In the genomic region with DNA sequence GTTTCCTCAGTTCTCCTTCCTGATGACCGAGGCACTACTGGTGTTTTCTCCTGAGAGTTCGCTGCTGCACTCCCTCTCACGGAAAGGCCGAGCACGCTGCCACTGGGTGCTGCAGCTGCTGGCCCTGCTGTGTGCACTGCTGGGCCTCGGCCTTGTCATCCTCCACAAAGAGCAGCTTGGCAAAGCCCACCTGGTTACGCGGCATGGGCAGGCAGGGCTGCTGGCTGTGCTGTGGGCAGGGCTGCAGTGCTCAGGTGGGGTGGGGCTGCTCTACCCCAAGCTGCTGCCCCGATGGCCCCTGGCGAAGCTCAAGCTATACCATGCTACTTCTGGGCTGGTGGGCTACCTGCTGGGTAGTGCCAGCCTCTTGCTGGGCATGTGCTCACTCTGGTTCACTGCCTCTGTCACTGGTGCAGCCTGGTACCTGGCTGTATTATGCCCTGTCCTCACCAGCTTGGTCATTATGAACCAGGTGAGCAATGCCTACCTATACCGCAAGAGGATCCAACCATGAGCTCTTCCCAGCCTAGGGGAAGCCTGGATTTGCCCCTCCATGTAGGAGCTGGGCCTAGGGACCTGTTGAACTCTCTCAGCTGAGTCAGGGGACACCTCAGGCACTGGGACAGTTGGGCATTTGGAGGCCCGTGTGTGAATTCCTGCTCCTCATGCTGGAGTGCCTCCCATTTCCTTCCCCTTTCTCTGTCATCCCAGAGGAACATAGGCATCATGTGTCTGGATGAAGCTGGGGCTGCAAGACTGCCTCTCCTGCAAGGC, we compare ENCODE assay signal across 21 cellular contexts. TPM values are rescaled to one million over a fixed set of nuclear protein-coding genes. Genes with fewer than 3 reads are reported as not detected.
DNase-seq lines count a peak whose midpoint lies in the region; ATAC-seq, FAIRE-seq and TF ChIP-seq lines count a peak whose summit lies in the region.
"Had no signal": no experiment of that assay in that cellular context is flagged by ENCODE, and none has a peak within 500 bp of the region (broad histone marks: within the 10 kb centered on the region; RNA-seq: fewer than 3 reads in every experiment).

No MANE protein-coding gene starts in this region.

- TF ChIP-seq CTCF in HepG2 (CRISPR knock-in tag; IDR thresholded peaks at IDR 0.05) (no peak), right lobe of liver (IDR thresholded peaks at IDR 0.05) (no peak), glutamatergic neuron (IDR thresholded peaks at IDR 0.05; ENCODE audit: partially characterized antibody, unreplicated experiment) (no peak), left ventricle myocardium inferior (IDR thresholded peaks at IDR 0.05; ENCODE audit: borderline replicate concordance) (no peak)
- TF ChIP-seq CTCF in CD8-positive, alpha-beta T cell (IDR thresholded peaks at IDR 0.05), result no peak

- H3K27me3 Mint-ChIP-seq in T-helper 17 cell (no peaks in the 10 kb centered on the region), glutamatergic neuron (ENCODE audit: unreplicated experiment) (peaks cover 2% of the 10 kb centered on the region)
- H3K27me3 Mint-ChIP-seq in CD8-positive, alpha-beta T cell (ENCODE audit: low read depth), result no peaks in the 10 kb centered on the region
- H3K27me3 Mint-ChIP-seq: activated naive CD4-positive, alpha-beta T cell treated with anti-CD3 and anti-CD28 coated beads, Interleukin-2, amount 50 U/mL, for 24 hours; central memory CD8-positive, alpha-beta T cell; T-cell had no signal

- no peak for TF ChIP-seq POLR2A in HepG2 (IDR thresholded peaks at IDR 0.05; ENCODE audit: insufficient read depth in 1 of 2, low read depth in 2 of 2, low read length in 2 of 2)
- no peak for TF ChIP-seq POLR2A in right lobe of liver (IDR thresholded peaks at IDR 0.05)

- H4K20me1 ChIP-seq in HepG2 (ENCODE audit: insufficient read depth, low read length), result peaks cover 25% of the 10 kb centered on the region

- H3K4me3 Mint-ChIP-seq in T-helper 17 cell, result peak overlapping the region; percentile 21
- H3K4me3 Mint-ChIP-seq in glutamatergic neuron (ENCODE audit: unreplicated experiment), result no peak overlapping the region
- no peak overlapping the region for H3K4me3 Mint-ChIP-seq in CD8-positive, alpha-beta T cell
- H3K4me3 Mint-ChIP-seq: activated naive CD4-positive, alpha-beta T cell treated with anti-CD3 and anti-CD28 coated beads, Interleukin-2, amount 50 U/mL, for 24 hours; central memory CD8-positive, alpha-beta T cell; T-cell had no signal

- H3K36me3 ChIP-seq in HepG2 (replicated peaks in 1 of 2; ENCODE audit: control insufficient read depth in 1 of 2, insufficient read depth in 2 of 2, low read length in 2 of 2), result peaks cover 13 to 36% of the 10 kb centered on the region in 2 experiments
- peaks cover 0 to 28% (median 5%) of the 10 kb centered on the region in 4 donors for H3K36me3 ChIP-seq in right lobe of liver
- H3K36me3 ChIP-seq in left ventricle myocardium inferior, result peaks cover 55% of the 10 kb centered on the region
- H3K36me3 ChIP-seq in CD8-positive, alpha-beta T cell (ENCODE audit: insufficient read depth, low read length), result peaks cover 24% of the 10 kb centered on the region

- no peak overlapping the region for H2AFZ ChIP-seq in HepG2 (ENCODE audit: low read length)

- POLR2A ChIA-PET in HepG2 (lab: Yijun Ruan, JAX), result interaction anchor here (0.8 to 1.9 kb wide), 3 partner anchors 16 to 216 kb away, joined by 3 to 6 read pairs (median 3); a partner anchor contains a TSS
- POLR2A ChIA-PET in CD8-positive, alpha-beta T cell (lab: Charles Lee), result interaction anchor here (1.4 to 12.4 kb wide), 4 partner anchors 12 to 26 kb away, joined by 5 to 129 read pairs (median 10); a partner anchor contains a TSS

- no peaks in the 10 kb centered on the region for H3K27me3 ChIP-seq in HepG2 (ENCODE audit: control insufficient read depth in 1 of 2, insufficient read depth in 2 of 2, low read length in 2 of 2)
- no peaks in the 10 kb centered on the region for H3K27me3 ChIP-seq in right lobe of liver
- no peaks in the 10 kb centered on the region for H3K27me3 ChIP-seq in left ventricle myocardium inferior (ENCODE audit: low read depth)
- no peaks in the 10 kb centered on the region for H3K27me3 ChIP-seq in CD8-positive, alpha-beta T cell (ENCODE audit: insufficient read depth, low read length)
- H3K27me3 ChIP-seq: upper lobe of right lung had no signal

- TF ChIP-seq EP300 in HepG2 (IDR thresholded peaks at IDR 0.05; ENCODE audit: low read depth in 2 of 2, low read length in 2 of 2) (no peak), HepG2 (CRISPR knock-in tag; IDR thresholded peaks at IDR 0.05; ENCODE audit: borderline replicate concordance) (no peak)

- 97% methylated on average over 7 of the region's 12 CpGs for WGBS in HepG2 (ENCODE audit: low lambda C conversion rate)
- WGBS in right lobe of liver (ENCODE audit: insufficient coverage, low coverage, low lambda C conversion rate, missing lambda C conversion rate), result 100% methylated on average over 1 of the region's 12 CpGs

- DNase-seq in HepG2 (ENCODE audit: low spot score), result no peak
- no peak for DNase-seq in right lobe of liver
- DNase-seq in T-helper 17 cell, result no peak
- DNase-seq in glutamatergic neuron, result no peak
- no peak for DNase-seq in hypothalamus (lab: John Stamatoyannopoulos, UW)
- no peak for DNase-seq in HCEC 1CT
- no peak for DNase-seq in left ventricle myocardium inferior
- no peak for DNase-seq in CD8-positive, alpha-beta T cell
- DNase-seq: activated CD4-positive, alpha-beta T cell treated with anti-CD3 and anti-CD28 coated beads for 4 hours; aorta; GOT3; kidney; NCI-H524; occipital lobe; SIG-M5; T-cell; upper lobe of right lung had no signal

- H3K4me3 ChIP-seq in HepG2 (replicated peaks in 1 of 3; ENCODE audit: insufficient read depth in 1 of 3, low read depth in 2 of 3, low read length in 3 of 3) (no peak overlapping the region), right lobe of liver (no peak overlapping the region), left ventricle myocardium inferior (no peak overlapping the region)
- no peak overlapping the region for H3K4me3 ChIP-seq in CD8-positive, alpha-beta T cell (ENCODE audit: low read depth, low read length)
- H3K4me3 ChIP-seq: skin epidermis, upper lobe of right lung had no signal

- in situ Hi-C loops in HepG2 (cut with HindIII; ENCODE audit: extremely low pct_ligation_motif_present, low pct_unique_long_range_greater_than_20kb), result no loop called here

- no peak overlapping the region for H3K4me2 ChIP-seq in HepG2 (ENCODE audit: low read depth, low read length)

- FAIRE-seq in HepG2 (lab: Jason Lieb, UNC), result no peak
- FAIRE-seq: kidney had no signal

- intact Hi-C loops in HepG2 (cut with micrococcal nuclease; ENCODE audit: unreplicated experiment) (no loop called here), right lobe of liver (cut with DNase I) (no loop called here), left ventricle myocardium inferior (cut with micrococcal nuclease) (no loop called here)
- intact Hi-C loops in CD8-positive, alpha-beta T cell (cut with DNase I, micrococcal nuclease), result loop anchor here (5.0 to 10.0 kb wide), 4 partner anchors 116 to 1931 kb away; a partner anchor contains a TSS

- H3K79me2 ChIP-seq in HepG2 (ENCODE audit: insufficient read depth, low read length), result peaks cover 43% of the 10 kb centered on the region

- no peak for TF ChIP-seq RAD21 in HepG2 (CRISPR knock-in tag; IDR thresholded peaks at IDR 0.05)

- peaks cover 43% of the 10 kb centered on the region for H3K4me1 Mint-ChIP-seq in T-helper 17 cell
- H3K4me1 Mint-ChIP-seq in glutamatergic neuron (ENCODE audit: low read depth, unreplicated experiment), result peaks cover 20% of the 10 kb centered on the region
- peaks cover 69% of the 10 kb centered on the region for H3K4me1 Mint-ChIP-seq in CD8-positive, alpha-beta T cell (ENCODE audit: low read depth)

- no peak overlapping the region for H3K27ac Mint-ChIP-seq in T-helper 17 cell
- H3K27ac Mint-ChIP-seq in glutamatergic neuron (ENCODE audit: unreplicated experiment), result peak overlapping the region; percentile 33
- no peak overlapping the region for H3K27ac Mint-ChIP-seq in CD8-positive, alpha-beta T cell

- H3K36me3 Mint-ChIP-seq in T-helper 17 cell (ENCODE audit: low read depth), result peaks cover 2% of the 10 kb centered on the region
- H3K36me3 Mint-ChIP-seq in glutamatergic neuron (ENCODE audit: unreplicated experiment), result no peaks in the 10 kb centered on the region
- peaks cover 65% of the 10 kb centered on the region for H3K36me3 Mint-ChIP-seq in CD8-positive, alpha-beta T cell

- H3K9me3 ChIP-seq in HepG2 (ENCODE audit: low read length), result no peaks in the 10 kb centered on the region
- H3K9me3 ChIP-seq in right lobe of liver, result no peaks in the 10 kb centered on the region
- H3K9me3 ChIP-seq in T-helper 17 cell (ENCODE audit: control insufficient read depth, low read length, poor library complexity, severe bottlenecking), result no peaks in the 10 kb centered on the region
- no peaks in the 10 kb centered on the region for H3K9me3 ChIP-seq in left ventricle myocardium inferior (replicated peaks)
- no peaks in the 10 kb centered on the region for H3K9me3 ChIP-seq in CD8-positive, alpha-beta T cell (ENCODE audit: low read length)
- H3K9me3 ChIP-seq: upper lobe of right lung had no signal

- H3K9ac ChIP-seq in HepG2 (ENCODE audit: insufficient read depth, low read depth, low read length), result no peak overlapping the region

- H3K9me3 Mint-ChIP-seq in glutamatergic neuron (ENCODE audit: unreplicated experiment), result peaks cover 6% of the 10 kb centered on the region
- H3K9me3 Mint-ChIP-seq in CD8-positive, alpha-beta T cell, result no peaks in the 10 kb centered on the region
- H3K9me3 Mint-ChIP-seq: activated naive CD4-positive, alpha-beta T cell treated with anti-CD3 and anti-CD28 coated beads, Interleukin-2, amount 50 U/mL, for 24 hours; central memory CD8-positive, alpha-beta T cell; T-cell had no signal

- peaks cover 61% of the 10 kb centered on the region for H3K4me1 ChIP-seq in HepG2 (ENCODE audit: insufficient read depth, low read length)
- peaks cover 0 to 55% (median 30%) of the 10 kb centered on the region in 4 donors for H3K4me1 ChIP-seq in right lobe of liver
- peaks cover 85% of the 10 kb centered on the region for H3K4me1 ChIP-seq in left ventricle myocardium inferior
- peaks cover 55% of the 10 kb centered on the region for H3K4me1 ChIP-seq in CD8-positive, alpha-beta T cell (ENCODE audit: insufficient read depth, low read length)

- BruUV-seq in HepG2 (replicated peaks; lab: Mats Ljungman, UMichigan), result no TSS peak

- no peak for ATAC-seq in HepG2
- ATAC-seq in right lobe of liver, result no peak
- ATAC-seq in T-helper 17 cell, result no peak
- ATAC-seq in CD8-positive, alpha-beta T cell, result no peak
- ATAC-seq: Panc1, T-cell, upper lobe of right lung had no signal

- H3K27ac ChIP-seq in HepG2 (ENCODE audit: extremely low read length, insufficient read depth, low read length) (no peak overlapping the region), right lobe of liver (peak overlapping the region in 1 of 3 donors; percentile 51), left ventricle myocardium inferior (replicated peaks) (no peak overlapping the region)
- H3K27ac ChIP-seq in CD8-positive, alpha-beta T cell (ENCODE audit: low read depth, low read length), result no peak overlapping the region
- H3K27ac ChIP-seq: upper lobe of right lung had no signal

- CTCF ChIA-PET in HepG2 (lab: Yijun Ruan, JAX; ENCODE audit: low intra/inter-chr PET ratio, low total read pairs), result no interaction called here
- CTCF ChIA-PET in CD8-positive, alpha-beta T cell (lab: Charles Lee), result interaction anchor here (0.9 to 3.7 kb wide), 6 partner anchors 9 to 189 kb away, joined by 3 to 15 read pairs (median 4); a partner anchor contains a TSS

RNA-seq across cellular contexts. Expression of a gene that starts 2.8 kb away (rescaled TPM):
- total RNA-seq in HepG2 (2016; rRNA removed; fragmentation: Illumina TruSeq; extraction: Trizol) (9.1 and 17.2 TPM in 2 replicates), right lobe of liver (10 to 100 TPM; 14.3 to 29.4 (median 20.7) TPM), T-helper 17 cell (10 to 100 TPM; 20.8 to 27.2 TPM), glutamatergic neuron (ENCODE audit: unreplicated experiment) (12.6 TPM), left ventricle myocardium inferior (7.0 TPM)
- total RNA-seq in HepG2 (2016; cell fraction: cytosol; rRNA removed; fragmentation: Illumina TruSeq; extraction: Trizol; ENCODE audit: low read depth), result 6.8 and 7.1 TPM in 2 replicates
- total RNA-seq in HepG2 (2016; cell fraction: insoluble cytoplasmic fraction; rRNA removed; fragmentation: Illumina TruSeq; extraction: Trizol), result 10.9 and 17.6 TPM in 2 replicates
- 8.0 and 11.0 TPM in 2 replicates for total RNA-seq in HepG2 (2016; cell fraction: membrane; rRNA removed; fragmentation: Illumina TruSeq; extraction: Trizol)
- 14.5 and 17.6 TPM in 2 replicates for total RNA-seq in HepG2 (2016; cell fraction: nucleus; rRNA removed; fragmentation: Illumina TruSeq; extraction: Trizol)
- 11.1 and 13.0 TPM in 2 replicates for polyA plus RNA-seq in HepG2 (2011; rRNA removed)
- 12.5 and 18.2 TPM in 2 replicates for polyA plus RNA-seq in HepG2 (2011; cell fraction: cytosol; rRNA removed)
- polyA plus RNA-seq in HepG2 (2011; cell fraction: nucleus; rRNA removed), result 19.9 and 20.1 TPM in 2 replicates
- 5.5 and 7.1 TPM in 2 replicates for polyA plus RNA-seq in HepG2 (2012)
- 4.0 and 5.4 TPM in 2 replicates for polyA plus RNA-seq in HepG2 (2016; cell fraction: cytosol; fragmentation: Illumina TruSeq; extraction: Trizol; ENCODE audit: low read depth)
- 7.6 and 9.4 TPM in 2 replicates for polyA plus RNA-seq in HepG2 (2016; cell fraction: insoluble cytoplasmic fraction; fragmentation: Illumina TruSeq; extraction: Trizol; ENCODE audit: low read depth)
- polyA plus RNA-seq in HepG2 (2016; cell fraction: membrane; fragmentation: Illumina TruSeq; extraction: Trizol; ENCODE audit: low read depth), result 5.1 and 6.2 TPM in 2 replicates
- 21.6 and 22.2 TPM in 2 replicates for polyA plus RNA-seq in HepG2 (2016; cell fraction: nucleus; fragmentation: Illumina TruSeq; extraction: Trizol; ENCODE audit: insufficient read depth, low read depth)
- polyA minus RNA-seq in HepG2 (2011; rRNA and poly(A)+ RNA removed; ENCODE audit: low replicate concordance), result 25.5 and 51.4 TPM in 2 replicates
- 3.2 and 4.9 TPM in 2 replicates for polyA minus RNA-seq in HepG2 (2011; cell fraction: cytosol; rRNA and poly(A)+ RNA removed)
- 8.7 and 11.7 TPM in 2 replicates for polyA minus RNA-seq in HepG2 (2011; cell fraction: nucleus; rRNA and poly(A)+ RNA removed)
- 10 to 100 TPM; 24.2 to 24.3 TPM for total RNA-seq in CD8-positive, alpha-beta T cell

RNA-seq across cellular contexts. Expression of a gene that starts 2.8 kb away (rescaled TPM):
- total RNA-seq in HepG2 (2016; rRNA removed; fragmentation: Illumina TruSeq; extraction: Trizol) (25.3 and 30.6 TPM in 2 replicates), right lobe of liver (10 to 100 TPM; 10.6 to 18.3 (median 14.4) TPM), T-helper 17 cell (10 to 100 TPM; 27.5 to 29.1 TPM), glutamatergic neuron (ENCODE audit: unreplicated experiment) (30.4 TPM), left ventricle myocardium inferior (16.4 TPM)
- 8.8 and 10.0 TPM in 2 replicates for total RNA-seq in HepG2 (2016; cell fraction: cytosol; rRNA removed; fragmentation: Illumina TruSeq; extraction: Trizol; ENCODE audit: low read depth)
- total RNA-seq in HepG2 (2016; cell fraction: insoluble cytoplasmic fraction; rRNA removed; fragmentation: Illumina TruSeq; extraction: Trizol), result 30.7 and 30.9 TPM in 2 replicates
- total RNA-seq in HepG2 (2016; cell fraction: membrane; rRNA removed; fragmentation: Illumina TruSeq; extraction: Trizol), result 12.0 and 12.5 TPM in 2 replicates
- 18.9 and 19.6 TPM in 2 replicates for total RNA-seq in HepG2 (2016; cell fraction: nucleus; rRNA removed; fragmentation: Illumina TruSeq; extraction: Trizol)
- 51.4 and 52.7 TPM in 2 replicates for polyA plus RNA-seq in HepG2 (2011; rRNA removed)
- 34.7 and 41.4 TPM in 2 replicates for polyA plus RNA-seq in HepG2 (2011; cell fraction: cytosol; rRNA removed)
- 127 and 140 TPM in 2 replicates for polyA plus RNA-seq in HepG2 (2011; cell fraction: nucleus; rRNA removed)
- 13.7 and 18.3 TPM in 2 replicates for polyA plus RNA-seq in HepG2 (2012)
- polyA plus RNA-seq in HepG2 (2016; cell fraction: cytosol; fragmentation: Illumina TruSeq; extraction: Trizol; ENCODE audit: low read depth), result 5.2 and 6.1 TPM in 2 replicates
- polyA plus RNA-seq in HepG2 (2016; cell fraction: insoluble cytoplasmic fraction; fragmentation: Illumina TruSeq; extraction: Trizol; ENCODE audit: low read depth), result 22.7 and 25.4 TPM in 2 replicates
- polyA plus RNA-seq in HepG2 (2016; cell fraction: membrane; fragmentation: Illumina TruSeq; extraction: Trizol; ENCODE audit: low read depth), result 7.5 and 10.8 TPM in 2 replicates
- 37.1 and 38.0 TPM in 2 replicates for polyA plus RNA-seq in HepG2 (2016; cell fraction: nucleus; fragmentation: Illumina TruSeq; extraction: Trizol; ENCODE audit: insufficient read depth, low read depth)
- polyA minus RNA-seq in HepG2 (2011; rRNA and poly(A)+ RNA removed; ENCODE audit: low replicate concordance), result 32.6 and 44.8 TPM in 2 replicates
- polyA minus RNA-seq in HepG2 (2011; cell fraction: cytosol; rRNA and poly(A)+ RNA removed), result 11.1 and 13.9 TPM in 2 replicates
- polyA minus RNA-seq in HepG2 (2011; cell fraction: nucleus; rRNA and poly(A)+ RNA removed), result 21.0 and 32.1 TPM in 2 replicates
- 10 to 100 TPM; 28.7 to 30.9 TPM for total RNA-seq in CD8-positive, alpha-beta T cell

RNA-seq across cellular contexts. Expression of a gene that starts 5.9 kb away (rescaled TPM):
- 15.2 and 30.7 TPM in 2 replicates for total RNA-seq in HepG2 (2016; rRNA removed; fragmentation: Illumina TruSeq; extraction: Trizol)
- total RNA-seq in HepG2 (2016; cell fraction: cytosol; rRNA removed; fragmentation: Illumina TruSeq; extraction: Trizol; ENCODE audit: low read depth), result 4.8 and 5.2 TPM in 2 replicates
- total RNA-seq in HepG2 (2016; cell fraction: insoluble cytoplasmic fraction; rRNA removed; fragmentation: Illumina TruSeq; extraction: Trizol), result 18.3 and 29.9 TPM in 2 replicates
- total RNA-seq in HepG2 (2016; cell fraction: membrane; rRNA removed; fragmentation: Illumina TruSeq; extraction: Trizol), result 11.2 and 12.9 TPM in 2 replicates
- 25.2 and 25.9 TPM in 2 replicates for total RNA-seq in HepG2 (2016; cell fraction: nucleus; rRNA removed; fragmentation: Illumina TruSeq; extraction: Trizol)
- polyA plus RNA-seq in HepG2 (2011; rRNA removed), result 22.1 and 31.0 TPM in 2 replicates
- polyA plus RNA-seq in HepG2 (2011; cell fraction: cytosol; rRNA removed), result 27.0 and 35.1 TPM in 2 replicates
- polyA plus RNA-seq in HepG2 (2011; cell fraction: nucleus; rRNA removed), result 21.0 and 23.7 TPM in 2 replicates
- 14.3 and 23.3 TPM in 2 replicates for polyA plus RNA-seq in HepG2 (2012)
- polyA plus RNA-seq in HepG2 (2016; cell fraction: cytosol; fragmentation: Illumina TruSeq; extraction: Trizol; ENCODE audit: low read depth), result 3.1 and 3.5 TPM in 2 replicates
- polyA plus RNA-seq in HepG2 (2016; cell fraction: insoluble cytoplasmic fraction; fragmentation: Illumina TruSeq; extraction: Trizol; ENCODE audit: low read depth), result 19.0 and 20.7 TPM in 2 replicates
- polyA plus RNA-seq in HepG2 (2016; cell fraction: membrane; fragmentation: Illumina TruSeq; extraction: Trizol; ENCODE audit: low read depth), result 7.4 and 9.5 TPM in 2 replicates
- 41.3 and 45.4 TPM in 2 replicates for polyA plus RNA-seq in HepG2 (2016; cell fraction: nucleus; fragmentation: Illumina TruSeq; extraction: Trizol; ENCODE audit: insufficient read depth, low read depth)
- polyA minus RNA-seq in HepG2 (2011; rRNA and poly(A)+ RNA removed; ENCODE audit: low replicate concordance), result 64.3 and 65.6 TPM in 2 replicates
- 21.5 and 22.0 TPM in 2 replicates for polyA minus RNA-seq in HepG2 (2011; cell fraction: cytosol; rRNA and poly(A)+ RNA removed)
- polyA minus RNA-seq in HepG2 (2011; cell fraction: nucleus; rRNA and poly(A)+ RNA removed), result 12.6 and 13.4 TPM in 2 replicates
- 10 to 100 TPM; 15.0 to 30.9 (median 19.2) TPM for total RNA-seq in right lobe of liver
- 10 to 100 TPM; 16.7 to 17.4 TPM for total RNA-seq in T-helper 17 cell
- total RNA-seq in glutamatergic neuron (ENCODE audit: unreplicated experiment), result 42.5 TPM
- total RNA-seq in left ventricle myocardium inferior, result 23.5 TPM
- total RNA-seq in CD8-positive, alpha-beta T cell, result 10 to 100 TPM; 15.2 to 17.8 TPM

RNA-seq across cellular contexts. Expression of a gene that starts 7.9 kb away (rescaled TPM):
- total RNA-seq in HepG2 (2016; rRNA removed; fragmentation: Illumina TruSeq; extraction: Trizol) (0.49 and 0.60 TPM in 2 replicates), right lobe of liver (under 1 TPM; 0.25 to 0.70 (median 0.46) TPM), T-helper 17 cell (1 to 10 TPM; 1.1 to 1.3 TPM), glutamatergic neuron (ENCODE audit: unreplicated experiment) (1.3 TPM), left ventricle myocardium inferior (not detected)
- 0.40 and 0.53 TPM in 2 replicates for total RNA-seq in HepG2 (2016; cell fraction: cytosol; rRNA removed; fragmentation: Illumina TruSeq; extraction: Trizol; ENCODE audit: low read depth)
- 0.33 and 0.56 TPM in 2 replicates for total RNA-seq in HepG2 (2016; cell fraction: insoluble cytoplasmic fraction; rRNA removed; fragmentation: Illumina TruSeq; extraction: Trizol)
- 0.15 and 0.52 TPM in 2 replicates for total RNA-seq in HepG2 (2016; cell fraction: membrane; rRNA removed; fragmentation: Illumina TruSeq; extraction: Trizol)
- total RNA-seq in HepG2 (2016; cell fraction: nucleus; rRNA removed; fragmentation: Illumina TruSeq; extraction: Trizol), result 0.44 and 1.2 TPM in 2 replicates
- polyA plus RNA-seq in HepG2 (2011; rRNA removed), result 0.74 and 1.8 TPM in 2 replicates
- polyA plus RNA-seq in HepG2 (2011; cell fraction: cytosol; rRNA removed), result 0.30 and 0.62 TPM in 2 replicates
- 6.6 and 8.0 TPM in 2 replicates for polyA plus RNA-seq in HepG2 (2011; cell fraction: nucleus; rRNA removed)
- 0.51 and 1.8 TPM in 2 replicates for polyA plus RNA-seq in HepG2 (2012)
- 0.24 and 0.28 TPM in 2 replicates for polyA plus RNA-seq in HepG2 (2016; cell fraction: cytosol; fragmentation: Illumina TruSeq; extraction: Trizol; ENCODE audit: low read depth)
- polyA plus RNA-seq in HepG2 (2016; cell fraction: insoluble cytoplasmic fraction; fragmentation: Illumina TruSeq; extraction: Trizol; ENCODE audit: low read depth), result not detected in 2 replicates
- polyA plus RNA-seq in HepG2 (2016; cell fraction: membrane; fragmentation: Illumina TruSeq; extraction: Trizol; ENCODE audit: low read depth), result 0.17 and 0.38 TPM in 2 replicates
- polyA plus RNA-seq in HepG2 (2016; cell fraction: nucleus; fragmentation: Illumina TruSeq; extraction: Trizol; ENCODE audit: insufficient read depth, low read depth), result 1.5 and 2.3 TPM in 2 replicates
- polyA minus RNA-seq in HepG2 (2011; rRNA and poly(A)+ RNA removed; ENCODE audit: low replicate concordance), result 0.54 and 0.56 TPM in 2 replicates
- not detected in 2 replicates for polyA minus RNA-seq in HepG2 (2011; cell fraction: cytosol; rRNA and poly(A)+ RNA removed)
- 0.50 and 0.52 TPM in 2 replicates for polyA minus RNA-seq in HepG2 (2011; cell fraction: nucleus; rRNA and poly(A)+ RNA removed)
- 1 to 10 TPM; 1.2 to 1.6 TPM for total RNA-seq in CD8-positive, alpha-beta T cell

RNA-seq across cellular contexts. Expression of a gene that starts 12.8 kb away (rescaled TPM):
- total RNA-seq in HepG2 (2016; rRNA removed; fragmentation: Illumina TruSeq; extraction: Trizol), result 7.7 and 10.2 TPM in 2 replicates
- total RNA-seq in HepG2 (2016; cell fraction: cytosol; rRNA removed; fragmentation: Illumina TruSeq; extraction: Trizol; ENCODE audit: low read depth), result 2.7 TPM in 2 replicates
- total RNA-seq in HepG2 (2016; cell fraction: insoluble cytoplasmic fraction; rRNA removed; fragmentation: Illumina TruSeq; extraction: Trizol), result 7.2 and 11.0 TPM in 2 replicates
- total RNA-seq in HepG2 (2016; cell fraction: membrane; rRNA removed; fragmentation: Illumina TruSeq; extraction: Trizol), result 5.2 and 5.8 TPM in 2 replicates
- total RNA-seq in HepG2 (2016; cell fraction: nucleus; rRNA removed; fragmentation: Illumina TruSeq; extraction: Trizol), result 13.0 and 14.3 TPM in 2 replicates
- polyA plus RNA-seq in HepG2 (2011; rRNA removed), result 27.5 and 28.6 TPM in 2 replicates
- 23.8 and 31.2 TPM in 2 replicates for polyA plus RNA-seq in HepG2 (2011; cell fraction: cytosol; rRNA removed)
- 38.6 and 41.6 TPM in 2 replicates for polyA plus RNA-seq in HepG2 (2011; cell fraction: nucleus; rRNA removed)
- 11.2 and 17.2 TPM in 2 replicates for polyA plus RNA-seq in HepG2 (2012)
- 2.5 and 2.6 TPM in 2 replicates for polyA plus RNA-seq in HepG2 (2016; cell fraction: cytosol; fragmentation: Illumina TruSeq; extraction: Trizol; ENCODE audit: low read depth)
- 7.5 and 8.1 TPM in 2 replicates for polyA plus RNA-seq in HepG2 (2016; cell fraction: insoluble cytoplasmic fraction; fragmentation: Illumina TruSeq; extraction: Trizol; ENCODE audit: low read depth)
- polyA plus RNA-seq in HepG2 (2016; cell fraction: membrane; fragmentation: Illumina TruSeq; extraction: Trizol; ENCODE audit: low read depth), result 3.3 TPM in 2 replicates
- polyA plus RNA-seq in HepG2 (2016; cell fraction: nucleus; fragmentation: Illumina TruSeq; extraction: Trizol; ENCODE audit: insufficient read depth, low read depth), result 32.3 and 32.6 TPM in 2 replicates
- 14.7 and 35.5 TPM in 2 replicates for polyA minus RNA-seq in HepG2 (2011; rRNA and poly(A)+ RNA removed; ENCODE audit: low replicate concordance)
- 4.9 and 5.4 TPM in 2 replicates for polyA minus RNA-seq in HepG2 (2011; cell fraction: cytosol; rRNA and poly(A)+ RNA removed)
- polyA minus RNA-seq in HepG2 (2011; cell fraction: nucleus; rRNA and poly(A)+ RNA removed), result 9.9 and 10.0 TPM in 2 replicates
- 10 to 100 TPM in 3 of 6 experiments, 1 to 10 TPM in 3; 5.2 to 17.8 (median 9.1) TPM for total RNA-seq in right lobe of liver
- total RNA-seq in T-helper 17 cell, result 100 to 1,000 TPM in 1 of 2 donors, 10 to 100 TPM in 1; 83.5 to 105 TPM
- total RNA-seq in glutamatergic neuron (ENCODE audit: unreplicated experiment), result 27.8 TPM
- total RNA-seq in left ventricle myocardium inferior, result 11.4 TPM
- total RNA-seq in CD8-positive, alpha-beta T cell, result 10 to 100 TPM; 88.7 to 89.3 TPM

Comparison
In these comparisons a context has a peak if more than half of its experiments do, and no peak if none do; other contexts are left out.
1. intact Hi-C loops: an anchor here in CD8-positive, alpha-beta T cell (5.0 to 10.0 kb wide); none called in HepG2, right lobe of liver and left ventricle myocardium inferior.